ENCODE assay signal across 16 cellular contexts in genomic region chr3:182971637-182972036, GRCh38. TPM values are rescaled to one million over a fixed set of nuclear protein-coding genes. Genes with fewer than 3 reads are reported as not detected.
A peak's percentile ranks its signal among the peaks of the same experiment; 100 is the strongest.
DNase-seq lines count a peak whose midpoint lies in the region; ATAC-seq, FAIRE-seq and TF ChIP-seq lines count a peak whose summit lies in the region.
"Had no signal": no experiment of that assay in that cellular context is flagged by ENCODE, and none has a peak within 500 bp of the region (broad histone marks: within the 10 kb centered on the region; RNA-seq: fewer than 3 reads in every experiment).

No MANE protein-coding gene starts in this region.

- no peak overlapping the region for H3K27ac Mint-ChIP-seq in astrocyte (ENCODE audit: unreplicated experiment)

- H3K27ac ChIP-seq in astrocyte (ENCODE audit: low read depth, low read length) (no peak overlapping the region), mesenchymal stem cell (ENCODE audit: low read length, poor library complexity, severe bottlenecking) (no peak overlapping the region), mesendoderm (ENCODE audit: low read depth, low read length) (no peak overlapping the region)

- H3K4me3 ChIP-seq in astrocyte (ENCODE audit: insufficient read depth, low read depth, low read length) (no peak overlapping the region), mesenchymal stem cell (ENCODE audit: insufficient read depth in 1 of 2, low read depth in 1 of 2, low read length in 2 of 2) (no peak overlapping the region), mesendoderm (ENCODE audit: low read length) (no peak overlapping the region)
- H3K4me3 ChIP-seq: PC-9 had no signal

- no peak overlapping the region for H3K56ac ChIP-seq in mesendoderm (ENCODE audit: low read length)

- no peak overlapping the region for H4K5ac ChIP-seq in mesendoderm (ENCODE audit: low read length)

- H3K79me2 ChIP-seq in astrocyte (ENCODE audit: insufficient read depth, low read length): peaks cover 96% of the 10 kb centered on the region
- peaks cover 48% of the 10 kb centered on the region for H3K79me2 ChIP-seq in mesendoderm (ENCODE audit: control insufficient read depth, insufficient read depth, low read length)

- no peak overlapping the region for H4K91ac ChIP-seq in mesenchymal stem cell (ENCODE audit: low read length)

- H3K14ac ChIP-seq in mesenchymal stem cell (ENCODE audit: low read length in 2 of 2): no peak overlapping the region

- H2BK15ac ChIP-seq in mesenchymal stem cell (ENCODE audit: low read depth, poor library complexity, severe bottlenecking) (no peak overlapping the region), mesendoderm (replicated peaks; ENCODE audit: low read depth) (no peak overlapping the region)

- H3K4me1 ChIP-seq in astrocyte (ENCODE audit: insufficient read depth, low read length): peaks cover 8% of the 10 kb centered on the region
- H3K4me1 ChIP-seq in mesenchymal stem cell (ENCODE audit: control insufficient read depth, insufficient read depth, low read depth, low read length): peaks cover 13% of the 10 kb centered on the region
- H3K4me1 ChIP-seq in mesendoderm (ENCODE audit: control insufficient read depth, low read depth, low read length): peaks cover 2% of the 10 kb centered on the region

- H3K36me3 ChIP-seq in astrocyte (ENCODE audit: insufficient read depth, low read length) (no peaks in the 10 kb centered on the region), mesenchymal stem cell (ENCODE audit: control insufficient read depth in 1 of 2, insufficient read depth in 2 of 2, low read depth in 1 of 2, low read length in 2 of 2) (no peaks in the 10 kb centered on the region), mesendoderm (ENCODE audit: control insufficient read depth, insufficient read depth, low read length) (no peaks in the 10 kb centered on the region)

- peaks cover 24% of the 10 kb centered on the region for H3K4me1 Mint-ChIP-seq in astrocyte (ENCODE audit: low read depth, unreplicated experiment)

- H3K18ac ChIP-seq in mesenchymal stem cell (ENCODE audit: low read depth in 1 of 2, low read length in 2 of 2) (no peak overlapping the region), mesendoderm (ENCODE audit: low read length) (no peak overlapping the region)

- no peak for TF ChIP-seq CTCF in astrocyte (IDR thresholded peaks at IDR 0.05; ENCODE audit: insufficient read depth, low read depth, low read length)

- H4K20me1 ChIP-seq in astrocyte (ENCODE audit: insufficient read depth, low read length): peaks cover 37% of the 10 kb centered on the region

- H3K4me2 ChIP-seq in astrocyte (ENCODE audit: low read length) (no peak overlapping the region), mesenchymal stem cell (ENCODE audit: low read length, poor library complexity, severe bottlenecking) (no peak overlapping the region), mesendoderm (ENCODE audit: low read length) (no peak overlapping the region)
- H3K4me2 ChIP-seq: PC-9 had no signal

- H2BK120ac ChIP-seq in mesenchymal stem cell (ENCODE audit: low read depth, low read length) (no peak overlapping the region), mesendoderm (ENCODE audit: low read depth, low read length) (no peak overlapping the region)

- no peaks in the 10 kb centered on the region for H3K9me3 Mint-ChIP-seq in astrocyte (ENCODE audit: unreplicated experiment)
- H3K9me3 Mint-ChIP-seq: naive B cell had no signal

- H3K79me1 ChIP-seq in mesenchymal stem cell (replicated peaks; ENCODE audit: low read length, poor library complexity, severe bottlenecking) (no peaks in the 10 kb centered on the region), mesendoderm (ENCODE audit: low read length) (peaks cover 2% of the 10 kb centered on the region)

- FAIRE-seq in astrocyte (lab: Jason Lieb, UNC): no peak
- FAIRE-seq: frontal cortex, GM12892 had no signal

- no peak overlapping the region for H2BK12ac ChIP-seq in mesenchymal stem cell (ENCODE audit: low read length in 2 of 2)

- H3K4me3 Mint-ChIP-seq in astrocyte (ENCODE audit: unreplicated experiment): no peak overlapping the region

- DNase-seq in astrocyte (ENCODE audit: low read depth): peak; percentile 36
- peak; percentile 58 for DNase-seq in mesenchymal stem cell
- DNase-seq in NCI-H1048 (lab: John Stamatoyannopoulos, UW): no peak
- DNase-seq in NCI-H526 treated with DMSO at 0.1 percent for 48 hours (lab: John Stamatoyannopoulos, UW): no peak
- DNase-seq in mesendoderm: no peak
- DNase-seq: activated CD4-positive, CD25-positive, alpha-beta regulatory T cell; activated T-cell treated with anti-CD3 and anti-CD28 coated beads for 4 hours; amniotic stem cell; MV-4-11; naive B cell had no signal

- H3K9ac ChIP-seq in astrocyte (ENCODE audit: low read length) (no peak overlapping the region), mesenchymal stem cell (ENCODE audit: low read length) (no peak overlapping the region), mesendoderm (ENCODE audit: low read length) (no peak overlapping the region)

- ATAC-seq in GM19025 (IDR thresholded peaks at IDR 0.05; ENCODE audit: low read depth, unreplicated experiment) (peak; percentile 50), HG03095 (IDR thresholded peaks at IDR 0.05; ENCODE audit: unreplicated experiment) (peak; percentile 33), GM18909 (IDR thresholded peaks at IDR 0.05; ENCODE audit: poor library complexity, unreplicated experiment) (no peak)

- H3K4ac ChIP-seq in mesenchymal stem cell (ENCODE audit: low read depth in 1 of 2, low read length in 2 of 2) (no peak overlapping the region), mesendoderm (ENCODE audit: low read depth, low read length) (no peak overlapping the region)

- H4K8ac ChIP-seq in mesenchymal stem cell (ENCODE audit: low read length): no peak overlapping the region
- H4K8ac ChIP-seq in mesendoderm (ENCODE audit: low read depth, low read length): no peak overlapping the region

- H2AFZ ChIP-seq in astrocyte (ENCODE audit: low read depth, low read length): no peak overlapping the region
- no peak overlapping the region for H2AFZ ChIP-seq in mesenchymal stem cell (ENCODE audit: low read depth, low read length)
- H2AFZ ChIP-seq: PC-9 had no signal

- H3K36me3 Mint-ChIP-seq in astrocyte (ENCODE audit: low read depth, unreplicated experiment): peaks cover 1% of the 10 kb centered on the region
- H3K36me3 Mint-ChIP-seq: naive B cell had no signal

- H2AK5ac ChIP-seq in mesenchymal stem cell (ENCODE audit: low read length, severe bottlenecking) (no peak overlapping the region), mesendoderm (ENCODE audit: low read length) (no peak overlapping the region)

- no peak overlapping the region for H3K23ac ChIP-seq in mesenchymal stem cell (ENCODE audit: low read length in 2 of 2)
- H3K23ac ChIP-seq in mesendoderm (ENCODE audit: low read length): no peak overlapping the region

- H3K9me3 ChIP-seq in astrocyte (ENCODE audit: insufficient read depth, low read depth, low read length) (no peaks in the 10 kb centered on the region), mesenchymal stem cell (ENCODE audit: control insufficient read depth, low read length) (no peaks in the 10 kb centered on the region)

- 100% methylated on average over 1 of the region's 2 CpGs for WGBS in mesenchymal stem cell
- no CpG with 5 or more reads among the region's 2 CpGs for WGBS in mesendoderm (ENCODE audit: extremely low coverage, insufficient coverage, low lambda C conversion rate)

- H2BK5ac ChIP-seq in mesenchymal stem cell (ENCODE audit: low read depth, low read length, poor library complexity, severe bottlenecking) (no peak overlapping the region), mesendoderm (ENCODE audit: low read length) (no peak overlapping the region)

- no peaks in the 10 kb centered on the region for H3K27me3 ChIP-seq in astrocyte (ENCODE audit: insufficient read depth, low read length)
- H3K27me3 ChIP-seq in mesenchymal stem cell (ENCODE audit: control insufficient read depth in 1 of 2, insufficient read depth in 1 of 2, low read length in 2 of 2): no peaks in the 10 kb centered on the region
- no peaks in the 10 kb centered on the region for H3K27me3 ChIP-seq in mesendoderm (ENCODE audit: insufficient read depth, low read length, poor library complexity)

- no peaks in the 10 kb centered on the region for H3K27me3 Mint-ChIP-seq in astrocyte (ENCODE audit: low read depth, unreplicated experiment)
- H3K27me3 Mint-ChIP-seq: naive B cell had no signal

RNA-seq across cellular contexts. Expression of gene DCUN1D1, which starts 8.7 kb away (rescaled TPM):
- total RNA-seq in astrocyte: 49.0 and 50.2 TPM in 2 replicates
- polyA plus RNA-seq in mesenchymal stem cell (2013, experiment 1 of 2): 38.5 TPM
- 42.5 TPM for polyA plus RNA-seq in mesenchymal stem cell (2013, experiment 2 of 2)
- polyA plus RNA-seq in mesendoderm (2013, experiment 1 of 2): 67.8 TPM
- 63.7 TPM for polyA plus RNA-seq in mesendoderm (2013, experiment 2 of 2)

Comparison
In these comparisons a context has a peak if more than half of its experiments do, and no peak if none do; other contexts are left out.
1. DNase-seq: peak in astrocyte (single experiment) and mesenchymal stem cell (single experiment); none in NCI-H1048 (single experiment), NCI-H526 treated with DMSO at 0.1 percent for 48 hours (single experiment) and mesendoderm (single experiment).